Comparison of ENCODE assay signal across 1 cellular context in genomic region chr17:44187131-44187899, GRCh38.
TF ChIP-seq lines count a peak whose summit lies in the region.

No MANE protein-coding gene starts in this region.

TF ChIP-seq in GM23338, 12 proteins besides CTCF, POLR2A, EP300 and RAD21 (continued from another document):
- TF ChIP-seq EZH2phosphoT487 (IDR thresholded peaks at IDR 0.05; ENCODE audit: unreplicated experiment): no peak
